2 cellular contexts compared by ENCODE assay signal in the genomic region with DNA sequence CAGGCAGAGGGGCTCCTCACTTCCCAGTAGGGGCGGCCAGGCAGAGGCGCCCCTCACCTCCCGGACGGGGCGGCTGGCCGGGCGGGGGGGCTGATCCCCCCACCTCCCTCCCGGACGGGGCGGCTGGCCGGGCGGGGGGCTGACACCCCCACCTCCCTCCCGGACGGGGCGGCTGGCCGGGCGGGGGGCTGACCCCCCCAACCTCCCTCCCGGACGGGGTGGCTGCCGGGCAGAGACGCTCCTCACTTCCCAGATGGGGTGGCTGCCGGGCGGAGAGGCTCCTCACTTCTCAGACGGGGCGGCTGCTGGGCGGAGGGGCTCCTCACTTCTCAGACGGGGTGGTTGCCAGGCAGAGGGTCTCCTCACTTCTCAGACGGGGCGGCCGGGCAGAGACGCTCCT.
DNase-seq lines count a peak whose midpoint lies in the region; ATAC-seq and TF ChIP-seq lines count a peak whose summit lies in the region.
"Not testable (repeated sequence)": the region's sequence is repeated elsewhere in the genome, so short reads cannot be mapped to it uniquely, and the experiment has no call there.

No MANE protein-coding gene starts in this region.

- H3K27me3 ChIP-seq in RWPE2 (ENCODE audit: insufficient read depth, poor library complexity, severe bottlenecking): not testable (repeated sequence)

- H3K4me3 ChIP-seq in RWPE2 (ENCODE audit: severe bottlenecking): not testable (repeated sequence)

- not testable (repeated sequence) for H3K9me3 ChIP-seq in RWPE2 (ENCODE audit: severe bottlenecking)

- not testable (repeated sequence) for H3K9me3 Mint-ChIP-seq in activated CD4-positive, alpha-beta T cell treated with anti-CD3 and anti-CD28 coated beads, Interleukin-2, amount 10 ng/mL, durations not matched to agents 24 days and 14 days

- H3K36me3 Mint-ChIP-seq in activated CD4-positive, alpha-beta T cell treated with anti-CD3 and anti-CD28 coated beads, Interleukin-2, amount 10 ng/mL, durations not matched to agents 24 days and 14 days (ENCODE audit: low read depth): not testable (repeated sequence)

- not testable (repeated sequence) for H3K4me1 Mint-ChIP-seq in activated CD4-positive, alpha-beta T cell treated with anti-CD3 and anti-CD28 coated beads, Interleukin-2, amount 10 ng/mL, durations not matched to agents 24 days and 14 days

- H3K27ac Mint-ChIP-seq in activated CD4-positive, alpha-beta T cell treated with anti-CD3 and anti-CD28 coated beads, Interleukin-2, amount 10 ng/mL, durations not matched to agents 24 days and 14 days: not testable (repeated sequence)

- intact Hi-C loops in activated CD4-positive, alpha-beta T cell treated with anti-CD3 and anti-CD28 coated beads, Interleukin-2, amount 10 ng/mL, durations not matched to agents 24 days and 14 days (cut with micrococcal nuclease): not testable (repeated sequence)

- DNase-seq in RWPE2 (ENCODE audit: low spot score): not testable (repeated sequence)
- peak; percentile 8 for DNase-seq in activated CD4-positive, alpha-beta T cell treated with anti-CD3 and anti-CD28 coated beads, Interleukin-2, amount 10 ng/mL, durations not matched to agents 24 days and 14 days

- TF ChIP-seq CTCF in RWPE2 (IDR thresholded peaks at IDR 0.05; ENCODE audit: poor library complexity, severe bottlenecking): not testable (repeated sequence)

- peaks cover 18% of the 10 kb centered on the region for H3K4me1 ChIP-seq in RWPE2 (ENCODE audit: insufficient read depth, poor library complexity, severe bottlenecking)

- not testable (repeated sequence) for ATAC-seq in RWPE2 (ENCODE audit: low read depth)

- not testable (repeated sequence) for H3K27me3 Mint-ChIP-seq in activated CD4-positive, alpha-beta T cell treated with anti-CD3 and anti-CD28 coated beads, Interleukin-2, amount 10 ng/mL, durations not matched to agents 24 days and 14 days

- H3K27ac ChIP-seq in RWPE2 (ENCODE audit: poor library complexity, severe bottlenecking): peak overlapping the region; percentile 59

- H3K4me3 Mint-ChIP-seq in activated CD4-positive, alpha-beta T cell treated with anti-CD3 and anti-CD28 coated beads, Interleukin-2, amount 10 ng/mL, durations not matched to agents 24 days and 14 days: not testable (repeated sequence)

- not testable (repeated sequence) for H3K36me3 ChIP-seq in RWPE2 (ENCODE audit: low read depth)
